ENCODE assay signal across 31 cellular contexts in genomic region chrY:12752856-12753255, GRCh38. TPM values are rescaled to one million over a fixed set of nuclear protein-coding genes. Genes with fewer than 3 reads are reported as not detected.
"Had no signal": no experiment of that assay in that cellular context is flagged by ENCODE, and none has a peak within 500 bp of the region (broad histone marks: within the 10 kb centered on the region; RNA-seq: fewer than 3 reads in every experiment).

No MANE protein-coding gene starts in this region.

- FAIRE-seq: endometrium, kidney had no signal

- H3K9ac ChIP-seq: neural progenitor cell, parathyroid adenoma had no signal

- H3K4me3 Mint-ChIP-seq: effector memory CD8-positive, alpha-beta T cell; mesothelial cell of epicardium; naive B cell; nephron; neural progenitor cell; stimulated activated naive CD8-positive, alpha-beta T cell treated with anti-CD3 and anti-CD28 coated beads, Interleukin-15, amount 100 ng/mL, for 72 hours had no signal

- H2AFZ ChIP-seq: hepatocyte, neural progenitor cell, parathyroid adenoma had no signal

- H3K4me1 ChIP-seq: gastroesophageal sphincter, heart left ventricle, left lung, neural progenitor cell, parathyroid adenoma, suprapubic skin, vagina had no signal

- H3K36me3 Mint-ChIP-seq: mesothelial cell of epicardium, naive B cell, neural progenitor cell had no signal

- H3K36me3 ChIP-seq: neural progenitor cell, vagina had no signal

- H3K9me3 ChIP-seq: gastroesophageal sphincter, heart left ventricle, left lung, mucosa of descending colon, suprapubic skin, vagina had no signal

- DNase-seq: cortex of kidney; effector memory CD8-positive, alpha-beta T cell; foreskin fibroblast; heart left ventricle; kidney; left lung; mesenchymal stem cell; mucosa of descending colon; naive B cell; stimulated activated CD4-positive, alpha-beta T cell treated with anti-CD3 and anti-CD28 coated beads, Interleukin-12 subunit alpha, Interleukin-12 subunit beta, amount 100 ng/mL, for 4 hours; stimulated activated CD4-positive, alpha-beta T cell treated with anti-CD3 and anti-CD28 coated beads, Interleukin-1b, Interleukin-23, amount 100 ng/mL, for 48 hours; stimulated activated CD4-positive, alpha-beta T cell treated with anti-CD3 and anti-CD28 coated beads, Interleukin-4, amount 100 ng/mL, for 1 hour; stimulated activated CD8-positive, alpha-beta memory T cell treated with anti-CD3 and anti-CD28 coated beads, Interleukin-4, amount 100 ng/mL, for 48 hours; stimulated activated naive CD4-positive, alpha-beta T cell; stimulated activated naive CD8-positive, alpha-beta T cell treated with anti-CD3 and anti-CD28 coated beads, Interleukin-15, amount 100 ng/mL, for 72 hours; trophoblast cell had no signal

- H3K4me1 Mint-ChIP-seq: mesothelial cell of epicardium, naive B cell, nephron, neural progenitor cell had no signal

- H3K9me3 Mint-ChIP-seq: effector memory CD8-positive, alpha-beta T cell; mesothelial cell of epicardium; naive B cell; nephron; neural progenitor cell; stimulated activated naive CD8-positive, alpha-beta T cell treated with anti-CD3 and anti-CD28 coated beads, Interleukin-15, amount 100 ng/mL, for 72 hours had no signal

- H3K27me3 ChIP-seq: gastroesophageal sphincter, heart left ventricle, hepatocyte, left lung, neural progenitor cell, suprapubic skin, vagina had no signal

- H3K27ac Mint-ChIP-seq: mesothelial cell of epicardium, naive B cell, nephron, neural progenitor cell, progenitor cell of endocrine pancreas had no signal

- H3K27me3 Mint-ChIP-seq: effector memory CD8-positive, alpha-beta T cell; naive B cell; progenitor cell of endocrine pancreas; stimulated activated naive CD8-positive, alpha-beta T cell treated with anti-CD3 and anti-CD28 coated beads, Interleukin-15, amount 100 ng/mL, for 72 hours had no signal

- H3K27ac ChIP-seq: gastroesophageal sphincter, heart left ventricle, hepatocyte, left lung, neural progenitor cell, parathyroid adenoma, suprapubic skin, vagina had no signal

- H3K4me3 ChIP-seq: gastroesophageal sphincter, heart left ventricle, hepatocyte, left lung, mucosa of descending colon, neural progenitor cell, smooth muscle cell, suprapubic skin, vagina had no signal

- H3K79me2 ChIP-seq: hepatocyte, parathyroid adenoma had no signal

- H3K4me2 ChIP-seq: hepatocyte, neural progenitor cell, smooth muscle cell had no signal

RNA-seq across cellular contexts. Expression of gene USP9Y, which starts 51.8 kb away (rescaled TPM):
- total RNA-seq: dermis microvascular lymphatic vessel endothelial cell, esophagus mucosa, hepatocyte, kidney, mesothelial cell of epicardium, progenitor cell of endocrine pancreas, sciatic nerve, smooth muscle cell, ureter, vagina had no signal
- polyA plus RNA-seq: hepatocyte, smooth muscle cell had no signal
